Comparison of ENCODE assay signal across 8 cellular contexts in the genomic region with DNA sequence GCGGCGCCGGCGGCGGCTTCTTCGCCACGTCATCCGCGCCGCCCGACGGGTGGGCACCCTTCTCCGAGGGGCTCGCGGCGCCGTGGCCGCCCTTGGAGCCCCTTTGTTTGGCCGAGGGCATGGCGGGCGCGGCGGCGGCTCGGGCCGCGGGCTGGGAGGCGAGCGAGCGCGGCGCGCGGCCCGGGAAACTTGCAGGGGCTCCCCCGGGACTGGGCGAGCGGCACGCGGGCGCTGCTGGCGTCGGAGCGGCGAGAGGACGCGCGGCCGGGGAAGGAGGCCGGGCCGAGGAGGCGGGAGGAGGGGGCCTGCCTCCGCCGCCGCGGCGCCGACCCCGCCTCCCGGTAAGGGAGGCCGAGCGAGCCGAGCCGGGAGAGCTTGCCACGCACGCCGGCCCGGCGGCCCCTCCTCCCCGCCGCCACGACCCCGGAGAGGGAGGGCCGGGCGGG. TPM values are rescaled to one million over a fixed set of nuclear protein-coding genes. Genes with fewer than 3 reads are reported as not detected.
DNase-seq lines count a peak whose midpoint lies in the region; ATAC-seq, FAIRE-seq and TF ChIP-seq lines count a peak whose summit lies in the region.

A gene with protein sequence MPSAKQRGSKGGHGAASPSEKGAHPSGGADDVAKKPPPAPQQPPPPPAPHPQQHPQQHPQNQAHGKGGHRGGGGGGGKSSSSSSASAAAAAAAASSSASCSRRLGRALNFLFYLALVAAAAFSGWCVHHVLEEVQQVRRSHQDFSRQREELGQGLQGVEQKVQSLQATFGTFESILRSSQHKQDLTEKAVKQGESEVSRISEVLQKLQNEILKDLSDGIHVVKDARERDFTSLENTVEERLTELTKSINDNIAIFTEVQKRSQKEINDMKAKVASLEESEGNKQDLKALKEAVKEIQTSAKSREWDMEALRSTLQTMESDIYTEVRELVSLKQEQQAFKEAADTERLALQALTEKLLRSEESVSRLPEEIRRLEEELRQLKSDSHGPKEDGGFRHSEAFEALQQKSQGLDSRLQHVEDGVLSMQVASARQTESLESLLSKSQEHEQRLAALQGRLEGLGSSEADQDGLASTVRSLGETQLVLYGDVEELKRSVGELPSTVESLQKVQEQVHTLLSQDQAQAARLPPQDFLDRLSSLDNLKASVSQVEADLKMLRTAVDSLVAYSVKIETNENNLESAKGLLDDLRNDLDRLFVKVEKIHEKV (minus strand): TSS at position 290 of the 446 bp plus-strand sequence. CDS start 169 bp downstream, at position 121.

- intact Hi-C loops in dendritic cell treated with granulocyte-macrophage colony-stimulating factor and Interleukin-4, amounts not matched to agents 40 ng/mL and 50 ng/mL, for 4 days (cut with micrococcal nuclease), result no loop called here
- intact Hi-C loops in left lung (cut with DNase I), result no loop called here

- TF ChIP-seq CTCF in HFFc6 (IDR thresholded peaks at IDR 0.05) (no peak), left lung (IDR thresholded peaks at IDR 0.05) (no peak)

- H3K36me3 ChIP-seq in left lung, result peaks cover 0 to 7% of the 10 kb centered on the region in 2 donors

- peak within 1 kb of the TSS; percentile 88 for H3K4me3 Mint-ChIP-seq in HFFc6
- H3K4me3 Mint-ChIP-seq in dendritic cell treated with granulocyte-macrophage colony-stimulating factor and Interleukin-4, amounts not matched to agents 40 ng/mL and 50 ng/mL, for 4 days, result peak within 1 kb of the TSS; percentile 84

- H3K9me3 ChIP-seq in left lung, result no peaks in the 10 kb centered on the region

- peak within 1 kb of the TSS; percentile 98 to 99 for H3K27ac ChIP-seq in left lung

- peak within 1 kb of the TSS; percentile 83 to 87 for H3K4me3 ChIP-seq in left lung

- H3K4me1 Mint-ChIP-seq in HFFc6 (ENCODE audit: low read depth), result peaks cover 61% of the 10 kb centered on the region
- peaks cover 61% of the 10 kb centered on the region for H3K4me1 Mint-ChIP-seq in dendritic cell treated with granulocyte-macrophage colony-stimulating factor and Interleukin-4, amounts not matched to agents 40 ng/mL and 50 ng/mL, for 4 days (ENCODE audit: low read depth)

- no peaks in the 10 kb centered on the region for H3K27me3 ChIP-seq in left lung

- DNase-seq in GM12891 (ENCODE audit: insufficient read length, low spot score) (peak; percentile 73), HFFc6 (peak; percentile 43), NCI-H1930 (lab: John Stamatoyannopoulos, UW) (peak; percentile 51 to 66), left lung (peak; percentile 81 to 96), UCSD-AML1 (lab: John Stamatoyannopoulos, UW; ENCODE audit: unreplicated experiment) (no peak)
- peak; percentile 52 for DNase-seq in activated CD4-positive, alpha-beta T cell treated with anti-CD3 and anti-CD28 coated beads, Interleukin-2, amount 50 U/mL, for 1 hour
- peak; percentile 30 to 37 for DNase-seq in stimulated activated CD4-positive, alpha-beta T cell treated with anti-CD3 and anti-CD28 coated beads, Interleukin-2, amount 100 ng/mL, for 48 hours

- H3K9me3 Mint-ChIP-seq in HFFc6, result no peaks in the 10 kb centered on the region
- no peaks in the 10 kb centered on the region for H3K9me3 Mint-ChIP-seq in dendritic cell treated with granulocyte-macrophage colony-stimulating factor and Interleukin-4, amounts not matched to agents 40 ng/mL and 50 ng/mL, for 4 days

- peak; percentile 76 for FAIRE-seq in GM12891 (lab: Jason Lieb, UNC)

- peak; percentile 80 for ATAC-seq in left lung

- peaks cover 23% of the 10 kb centered on the region for H3K36me3 Mint-ChIP-seq in HFFc6 (ENCODE audit: low read depth)
- H3K36me3 Mint-ChIP-seq in dendritic cell treated with granulocyte-macrophage colony-stimulating factor and Interleukin-4, amounts not matched to agents 40 ng/mL and 50 ng/mL, for 4 days (ENCODE audit: low read depth), result no peaks in the 10 kb centered on the region

- H3K27ac Mint-ChIP-seq in HFFc6, result peak within 1 kb of the TSS; percentile 93
- no peak within 1 kb of the TSS for H3K27ac Mint-ChIP-seq in dendritic cell treated with granulocyte-macrophage colony-stimulating factor and Interleukin-4, amounts not matched to agents 40 ng/mL and 50 ng/mL, for 4 days

- peaks cover 3% of the 10 kb centered on the region; the same call in 1 of the 2 replicates for H3K27me3 Mint-ChIP-seq in HFFc6 (ENCODE audit: insufficient read depth)
- H3K27me3 Mint-ChIP-seq in dendritic cell treated with granulocyte-macrophage colony-stimulating factor and Interleukin-4, amounts not matched to agents 40 ng/mL and 50 ng/mL, for 4 days, result peaks cover 4% of the 10 kb centered on the region

- TF ChIP-seq POLR2A in GM12891 (IDR thresholded peaks at IDR 0.05; ENCODE audit: low read depth, low read length), result no peak

- peaks cover 17 to 52% of the 10 kb centered on the region in 2 donors for H3K4me1 ChIP-seq in left lung

TF ChIP-seq in GM12891, 5 proteins besides CTCF, POLR2A, EP300 and RAD21:
- no peak for TF ChIP-seq TAF1 (IDR thresholded peaks at IDR 0.05; ENCODE audit: low read depth, low read length)

RNA-seq across cellular contexts. Expression of the gene that starts here (rescaled TPM):
- 5.0 TPM for polyA plus RNA-seq in GM12891 (2012; ENCODE audit: low read depth, missing spikeins)
- total RNA-seq in HFFc6 (2021; fragmentation: NEBNext Ultra II Directional; extraction: Animal tissue kit (Norgen Biotek cat#: 25700)), result 100 to 1,000 TPM; 521 to 616 (median 544) TPM
- 100 to 1,000 TPM in 1 of 2 donors, 10 to 100 TPM in 1; 86.0 to 111 TPM for total RNA-seq in left lung

Comparison
In these comparisons a context has a peak if more than half of its experiments do, and no peak if none do; other contexts are left out.
1. RNA of the gene that starts here (total RNA-seq): 521 to 616 TPM in HFFc6; 86.0 to 111 TPM in left lung; every median in the first group is over 4 times any median in the second.